ENCODE assay signal across 10 cellular contexts in the genomic region with DNA sequence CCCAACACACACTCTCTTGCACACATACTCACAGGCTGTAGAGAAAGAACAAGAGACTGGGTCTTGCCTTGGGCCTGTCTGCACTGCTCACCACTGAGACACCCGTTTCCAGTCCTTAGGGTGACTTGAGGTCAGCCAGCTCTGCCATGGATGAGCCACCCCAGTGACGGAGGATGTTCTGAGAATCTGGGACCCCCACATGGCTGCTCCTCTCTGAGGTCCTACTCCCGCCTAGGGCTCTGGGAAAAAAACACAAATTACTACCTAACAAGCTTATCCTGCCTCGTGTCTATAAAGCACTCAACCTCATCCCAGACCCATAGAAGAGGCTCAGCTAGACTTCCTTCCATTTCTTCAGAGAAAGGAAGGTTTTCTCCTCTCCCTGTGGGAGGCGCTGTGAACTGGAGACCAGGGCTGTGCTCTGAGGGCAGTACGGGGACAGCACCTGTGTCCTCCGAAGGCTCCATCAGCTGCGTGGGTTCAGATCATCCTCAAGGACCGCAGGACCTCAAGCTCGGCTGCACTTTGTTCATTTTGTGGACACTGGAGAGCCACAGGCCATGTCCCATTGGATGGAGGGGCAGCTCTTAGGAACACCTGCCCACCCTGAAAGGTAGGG.
DNase-seq lines count a peak whose midpoint lies in the region; ATAC-seq and TF ChIP-seq lines count a peak whose summit lies in the region.
"Had no signal": no experiment of that assay in that cellular context is flagged by ENCODE, and none has a peak within 500 bp of the region (broad histone marks: within the 10 kb centered on the region; RNA-seq: fewer than 3 reads in every experiment).

No MANE protein-coding gene starts in this region.

- DNase-seq in NCI-H69 (lab: John Stamatoyannopoulos, UW) (peak; percentile 5), iPS-NIHi7 (ENCODE audit: extremely low spot score) (peak; percentile 41), NCI-H2107 treated with DMSO at 0.1 percent for 48 hours (lab: John Stamatoyannopoulos, UW; ENCODE audit: unreplicated experiment) (no peak), SHP77 (lab: John Stamatoyannopoulos, UW) (no peak), coronary artery (ENCODE audit: low spot score) (no peak)
- DNase-seq: NCI-H2029 treated with DMSO at 0.1 percent for 48 hours had no signal

- TF ChIP-seq CTCF in GM12872 (IDR thresholded peaks at IDR 0.05; ENCODE audit: insufficient read depth, low read depth, low read length) = peak; percentile 23; the same call in 1 of the 3 replicates
- no peak for TF ChIP-seq CTCF in coronary artery (IDR thresholded peaks at IDR 0.05)

- no peak overlapping the region for H3K4me3 ChIP-seq in coronary artery
- H3K4me3 ChIP-seq: GM23248 had no signal

- peak; percentile 9 for ATAC-seq in GM18909 (IDR thresholded peaks at IDR 0.05; ENCODE audit: poor library complexity, unreplicated experiment)
- ATAC-seq: CD8-positive, alpha-beta T cell had no signal

- H3K27ac ChIP-seq in coronary artery = no peak overlapping the region
- H3K27ac ChIP-seq: GM23248 had no signal

Comparison
In these comparisons a context has a peak if more than half of its experiments do, and no peak if none do; other contexts are left out.
1. DNase-seq: peak in NCI-H69 (single experiment) and iPS-NIHi7 (single experiment); none in NCI-H2107 treated with DMSO at 0.1 percent for 48 hours (single experiment), SHP77 (0 of 2) and coronary artery (single experiment).